37 cellular contexts compared by ENCODE assay signal in genomic region chr2:211798868-211799267, GRCh38.
"Had no signal": no experiment of that assay in that cellular context is flagged by ENCODE, and none has a peak within 500 bp of the region (broad histone marks: within the 10 kb centered on the region; RNA-seq: fewer than 3 reads in every experiment).

No MANE protein-coding gene starts in this region.

- DNase-seq: activated CD4-positive, alpha-beta memory T cell treated with anti-CD3 and anti-CD28 coated beads, Interleukin-2, amount 10 ng/mL, durations not matched to agents 7 days and 5 days; activated CD4-positive, alpha-beta T cell treated with anti-CD3 and anti-CD28 coated beads for 1 hour; activated CD4-positive, alpha-beta T cell treated with anti-CD3 and anti-CD28 coated beads for 36 hours; activated CD4-positive, alpha-beta T cell treated with anti-CD3 and anti-CD28 coated beads for 48 hours; activated CD4-positive, alpha-beta T cell treated with anti-CD3 and anti-CD28 coated beads, Interleukin-2, amount 10 ng/mL, durations not matched to agents 7 days and 5 days; activated CD4-positive, alpha-beta T cell treated with anti-CD3 and anti-CD28 coated beads, Interleukin-2, amount 50 U/mL, for 48 hours; activated CD4-positive, CD25-positive, alpha-beta regulatory T cell; activated CD8-positive, alpha-beta memory T cell treated with anti-CD3 and anti-CD28 coated beads for 24 hours; activated CD8-positive, alpha-beta memory T cell treated with anti-CD3 and anti-CD28 coated beads, Interleukin-2, amount 10 ng/mL, durations not matched to agents 7 days and 5 days; activated CD8-positive, alpha-beta memory T cell treated with anti-CD3 and anti-CD28 coated beads, Interleukin-2, amount 50 U/mL, for 48 hours; activated CD8-positive, alpha-beta T cell treated with anti-CD3 and anti-CD28 coated beads, Interleukin-2, amount 10 ng/mL, durations not matched to agents 7 days and 5 days; activated effector memory CD4-positive, alpha-beta T cell treated with Interleukin-2 at 50 U/mL for 16 hours; activated gamma-delta T cell; activated naive CD4-positive, alpha-beta T cell treated with anti-CD3 and anti-CD28 coated beads, Interleukin-2, amount 10 ng/mL, durations not matched to agents 7 days and 5 days; activated naive CD4-positive, alpha-beta T cell treated with Interleukin-2 at 50 U/mL for 16 hours; activated naive CD8-positive, alpha-beta T cell treated with anti-CD3 and anti-CD28 coated beads, Interleukin-2, amount 10 ng/mL, durations not matched to agents 7 days and 5 days; activated naive CD8-positive, alpha-beta T cell treated with anti-CD3 and anti-CD28 coated beads, Interleukin-2, amount 50 U/mL, for 24 hours; activated T-cell treated with anti-CD3 and anti-CD28 coated beads, Interleukin-2, amount 50 U/mL, for 24 hours; activated T-cell treated with anti-CD3 and anti-CD28 coated beads, Interleukin-2, amount 50 U/mL, for 48 hours; amygdala; anterior cingulate cortex; caudate nucleus; cerebellar nuclear complex; T-helper 2 cell; T-helper 9 cell had no signal

- H3K4me3 Mint-ChIP-seq: activated CD4-positive, alpha-beta memory T cell treated with anti-CD3 and anti-CD28 coated beads, Interleukin-2, amount 10 ng/mL, durations not matched to agents 7 days and 5 days; activated CD4-positive, alpha-beta T cell treated with anti-CD3 and anti-CD28 coated beads for 36 hours; activated CD4-positive, alpha-beta T cell treated with anti-CD3 and anti-CD28 coated beads, Interleukin-2, amount 10 ng/mL, durations not matched to agents 7 days and 5 days; activated CD8-positive, alpha-beta memory T cell treated with anti-CD3 and anti-CD28 coated beads, Interleukin-2, amount 10 ng/mL, durations not matched to agents 7 days and 5 days; activated CD8-positive, alpha-beta T cell treated with anti-CD3 and anti-CD28 coated beads, Interleukin-2, amount 10 ng/mL, durations not matched to agents 7 days and 5 days; activated naive CD4-positive, alpha-beta T cell treated with anti-CD3 and anti-CD28 coated beads, Interleukin-2, amount 10 ng/mL, durations not matched to agents 7 days and 5 days; activated naive CD4-positive, alpha-beta T cell treated with anti-CD3 and anti-CD28 coated beads, Interleukin-2, amount 50 U/mL, for 24 hours; activated naive CD8-positive, alpha-beta T cell; activated naive CD8-positive, alpha-beta T cell treated with anti-CD3 and anti-CD28 coated beads, Interleukin-2, amount 10 ng/mL, durations not matched to agents 7 days and 5 days; activated naive CD8-positive, alpha-beta T cell treated with anti-CD3 and anti-CD28 coated beads, Interleukin-2, amount 50 U/mL, for 24 hours; activated T-cell treated with anti-CD3 and anti-CD28 coated beads, Interleukin-2, amount 50 U/mL, for 24 hours; brain; central memory CD8-positive, alpha-beta T cell; T-helper 2 cell treated with Interferon-gamma antibody and Interleukin-4, amounts not matched to agents 5 μg/mL and 100 μg/mL, for 36 hours had no signal

- H3K36me3 ChIP-seq: ascending aorta, cardiac muscle cell had no signal

- FAIRE-seq: bronchial epithelial cell, TTC549 had no signal

- H3K9me3 ChIP-seq: ascending aorta had no signal

- H3K9me3 Mint-ChIP-seq: activated CD4-positive, alpha-beta memory T cell treated with anti-CD3 and anti-CD28 coated beads, Interleukin-2, amount 10 ng/mL, durations not matched to agents 7 days and 5 days; activated CD4-positive, alpha-beta T cell treated with anti-CD3 and anti-CD28 coated beads, Interleukin-2, amount 10 ng/mL, durations not matched to agents 7 days and 5 days; activated naive CD4-positive, alpha-beta T cell treated with anti-CD3 and anti-CD28 coated beads, Interleukin-2, amount 10 ng/mL, durations not matched to agents 7 days and 5 days; activated naive CD4-positive, alpha-beta T cell treated with anti-CD3 and anti-CD28 coated beads, Interleukin-2, amount 50 U/mL, for 24 hours; activated naive CD8-positive, alpha-beta T cell treated with anti-CD3 and anti-CD28 coated beads, Interleukin-2, amount 10 ng/mL, durations not matched to agents 7 days and 5 days; activated naive CD8-positive, alpha-beta T cell treated with anti-CD3 and anti-CD28 coated beads, Interleukin-2, amount 50 U/mL, for 24 hours; activated T-cell treated with anti-CD3 and anti-CD28 coated beads, Interleukin-2, amount 50 U/mL, for 24 hours; activated T-helper 2 cell treated with anti-CD3 and anti-CD28 coated beads, Interferon-gamma antibody, Interleukin-2, Interleukin-4, amounts not matched to agents 10 μg/mL and 5 μg/mL and 100 μg/mL, durations not matched to agents 14 hours and 24 hours and 36 hours; T-helper 2 cell treated with Interferon-gamma antibody and Interleukin-4, amounts not matched to agents 5 μg/mL and 100 μg/mL, for 36 hours had no signal

- H3K4me3 ChIP-seq: ascending aorta, cardiac muscle cell had no signal

- ATAC-seq: activated CD4-positive, alpha-beta T cell treated with anti-CD3 and anti-CD28 coated beads for 36 hours; activated CD4-positive, CD25-positive, alpha-beta regulatory T cell treated with anti-CD3 and anti-CD28 coated beads, Interleukin-2, amount 50 U/mL, for 24 hours; activated CD8-positive, alpha-beta memory T cell treated with anti-CD3 and anti-CD28 coated beads, Interleukin-2, amount 10 ng/mL, durations not matched to agents 7 days and 5 days; activated CD8-positive, alpha-beta T cell treated with anti-CD3 and anti-CD28 coated beads, Interleukin-2, amount 10 ng/mL, durations not matched to agents 7 days and 5 days; activated naive CD8-positive, alpha-beta T cell treated with anti-CD3 and anti-CD28 coated beads, Interleukin-2, amount 50 U/mL, for 24 hours had no signal

- H3K27me3 ChIP-seq: ascending aorta, cardiac muscle cell had no signal

- H3K36me3 Mint-ChIP-seq: activated CD8-positive, alpha-beta memory T cell treated with anti-CD3 and anti-CD28 coated beads, Interleukin-2, amount 10 ng/mL, durations not matched to agents 7 days and 5 days; activated naive CD4-positive, alpha-beta T cell treated with anti-CD3 and anti-CD28 coated beads, Interleukin-2, amount 10 ng/mL, durations not matched to agents 7 days and 5 days; activated naive CD4-positive, alpha-beta T cell treated with anti-CD3 and anti-CD28 coated beads, Interleukin-2, amount 50 U/mL, for 24 hours; activated naive CD8-positive, alpha-beta T cell; activated naive CD8-positive, alpha-beta T cell treated with anti-CD3 and anti-CD28 coated beads, Interleukin-2, amount 10 ng/mL, durations not matched to agents 7 days and 5 days; brain had no signal

- H3K27ac Mint-ChIP-seq: activated CD4-positive, alpha-beta memory T cell treated with anti-CD3 and anti-CD28 coated beads, Interleukin-2, amount 10 ng/mL, durations not matched to agents 7 days and 5 days; activated CD4-positive, alpha-beta T cell treated with anti-CD3 and anti-CD28 coated beads for 36 hours; activated CD4-positive, alpha-beta T cell treated with anti-CD3 and anti-CD28 coated beads, Interleukin-2, amount 10 ng/mL, durations not matched to agents 7 days and 5 days; activated CD8-positive, alpha-beta memory T cell treated with anti-CD3 and anti-CD28 coated beads, Interleukin-2, amount 10 ng/mL, durations not matched to agents 7 days and 5 days; activated CD8-positive, alpha-beta T cell treated with anti-CD3 and anti-CD28 coated beads, Interleukin-2, amount 10 ng/mL, durations not matched to agents 7 days and 5 days; activated naive CD4-positive, alpha-beta T cell treated with anti-CD3 and anti-CD28 coated beads, Interleukin-2, amount 10 ng/mL, durations not matched to agents 7 days and 5 days; activated naive CD4-positive, alpha-beta T cell treated with anti-CD3 and anti-CD28 coated beads, Interleukin-2, amount 50 U/mL, for 24 hours; activated naive CD8-positive, alpha-beta T cell; activated naive CD8-positive, alpha-beta T cell treated with anti-CD3 and anti-CD28 coated beads, Interleukin-2, amount 10 ng/mL, durations not matched to agents 7 days and 5 days; activated naive CD8-positive, alpha-beta T cell treated with anti-CD3 and anti-CD28 coated beads, Interleukin-2, amount 50 U/mL, for 24 hours; activated T-cell treated with anti-CD3 and anti-CD28 coated beads, Interleukin-2, amount 50 U/mL, for 24 hours; activated T-helper 2 cell treated with anti-CD3 and anti-CD28 coated beads, Interferon-gamma antibody, Interleukin-2, Interleukin-4, amounts not matched to agents 10 μg/mL and 5 μg/mL and 100 μg/mL, durations not matched to agents 14 hours and 24 hours and 36 hours; brain; T-helper 2 cell treated with Interferon-gamma antibody and Interleukin-4, amounts not matched to agents 5 μg/mL and 100 μg/mL, for 36 hours had no signal

- H3K27ac ChIP-seq: ascending aorta, cardiac muscle cell, VCaP had no signal

- H3K27me3 Mint-ChIP-seq: activated CD4-positive, alpha-beta memory T cell treated with anti-CD3 and anti-CD28 coated beads, Interleukin-2, amount 10 ng/mL, durations not matched to agents 7 days and 5 days; activated CD4-positive, alpha-beta T cell treated with anti-CD3 and anti-CD28 coated beads for 36 hours; activated CD4-positive, alpha-beta T cell treated with anti-CD3 and anti-CD28 coated beads, Interleukin-2, amount 10 ng/mL, durations not matched to agents 7 days and 5 days; activated CD8-positive, alpha-beta memory T cell treated with anti-CD3 and anti-CD28 coated beads, Interleukin-2, amount 10 ng/mL, durations not matched to agents 7 days and 5 days; activated naive CD4-positive, alpha-beta T cell treated with anti-CD3 and anti-CD28 coated beads, Interleukin-2, amount 10 ng/mL, durations not matched to agents 7 days and 5 days; activated naive CD4-positive, alpha-beta T cell treated with anti-CD3 and anti-CD28 coated beads, Interleukin-2, amount 50 U/mL, for 24 hours; activated naive CD8-positive, alpha-beta T cell; activated naive CD8-positive, alpha-beta T cell treated with anti-CD3 and anti-CD28 coated beads, Interleukin-2, amount 10 ng/mL, durations not matched to agents 7 days and 5 days; activated naive CD8-positive, alpha-beta T cell treated with anti-CD3 and anti-CD28 coated beads, Interleukin-2, amount 50 U/mL, for 24 hours; activated T-cell treated with anti-CD3 and anti-CD28 coated beads, Interleukin-2, amount 50 U/mL, for 24 hours; brain; central memory CD8-positive, alpha-beta T cell had no signal

- H3K4me1 ChIP-seq: ascending aorta had no signal

- H3K4me1 Mint-ChIP-seq: activated CD4-positive, alpha-beta memory T cell treated with anti-CD3 and anti-CD28 coated beads, Interleukin-2, amount 10 ng/mL, durations not matched to agents 7 days and 5 days; activated CD4-positive, alpha-beta T cell treated with anti-CD3 and anti-CD28 coated beads for 36 hours; activated CD4-positive, alpha-beta T cell treated with anti-CD3 and anti-CD28 coated beads, Interleukin-2, amount 10 ng/mL, durations not matched to agents 7 days and 5 days; activated CD8-positive, alpha-beta memory T cell treated with anti-CD3 and anti-CD28 coated beads, Interleukin-2, amount 10 ng/mL, durations not matched to agents 7 days and 5 days; activated naive CD4-positive, alpha-beta T cell treated with anti-CD3 and anti-CD28 coated beads, Interleukin-2, amount 10 ng/mL, durations not matched to agents 7 days and 5 days; activated naive CD4-positive, alpha-beta T cell treated with anti-CD3 and anti-CD28 coated beads, Interleukin-2, amount 50 U/mL, for 24 hours; activated naive CD8-positive, alpha-beta T cell treated with anti-CD3 and anti-CD28 coated beads, Interleukin-2, amount 10 ng/mL, durations not matched to agents 7 days and 5 days; activated naive CD8-positive, alpha-beta T cell treated with anti-CD3 and anti-CD28 coated beads, Interleukin-2, amount 50 U/mL, for 24 hours; central memory CD8-positive, alpha-beta T cell had no signal
